19 cellular contexts compared by ENCODE assay signal in the genomic region with DNA sequence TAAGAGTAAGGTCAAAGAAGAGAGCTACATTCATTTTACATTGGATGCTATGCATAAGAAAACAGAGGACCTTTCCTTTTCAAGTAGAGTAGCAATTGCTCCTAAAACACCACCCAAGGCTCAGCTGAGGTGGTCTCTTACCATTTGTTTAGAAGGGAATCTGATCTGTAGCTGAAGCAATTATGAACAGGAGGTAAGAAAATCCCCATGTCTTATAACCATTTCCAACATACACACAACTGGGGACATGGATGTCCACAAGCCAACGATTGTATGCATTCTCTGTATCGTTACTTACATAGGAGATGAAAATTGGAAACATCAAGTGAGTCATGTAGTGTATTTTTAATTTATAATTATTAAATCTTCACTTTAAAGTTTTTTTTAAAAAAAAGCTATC.
DNase-seq lines count a peak whose midpoint lies in the region; ATAC-seq, FAIRE-seq and TF ChIP-seq lines count a peak whose summit lies in the region.
"Had no signal": no experiment of that assay in that cellular context is flagged by ENCODE, and none has a peak within 500 bp of the region (broad histone marks: within the 10 kb centered on the region; RNA-seq: fewer than 3 reads in every experiment).

No MANE protein-coding gene starts in this region.

- no peak for TF ChIP-seq POLR2A in GM12892 (IDR thresholded peaks at IDR 0.05; ENCODE audit: low read depth, low read length)

- H3K27me3 Mint-ChIP-seq in H9 (ENCODE audit: low read depth) (no peaks in the 10 kb centered on the region), mesothelial cell of epicardium (ENCODE audit: low read depth) (no peaks in the 10 kb centered on the region)
- H3K27me3 Mint-ChIP-seq in effector memory CD8-positive, alpha-beta T cell, result no peaks in the 10 kb centered on the region

- no CpG with 5 or more reads among the region's 2 CpGs for WGBS in H9 (ENCODE audit: extremely low coverage, insufficient read length, low lambda C conversion rate)

- H2BK15ac ChIP-seq in H9 (ENCODE audit: low read depth, low read length), result no peak overlapping the region

- H3K4me1 ChIP-seq in H9 (ENCODE audit: insufficient read depth, low read length) (peaks cover 2% of the 10 kb centered on the region; the same call in 1 of the 2 replicates), SJCRH30 (peaks cover 49% of the 10 kb centered on the region)

- H3K4me3 Mint-ChIP-seq in H9, result no peak overlapping the region
- no peak overlapping the region for H3K4me3 Mint-ChIP-seq in mesothelial cell of epicardium
- H3K4me3 Mint-ChIP-seq in effector memory CD8-positive, alpha-beta T cell, result no peak overlapping the region

- H3K36me3 Mint-ChIP-seq in H9 (ENCODE audit: insufficient read depth in 1 of 3, low read depth in 3 of 3) (no peaks in the 10 kb centered on the region; a peak in 1 of 7 replicates), mesothelial cell of epicardium (no peaks in the 10 kb centered on the region)
- H3K36me3 Mint-ChIP-seq in effector memory CD8-positive, alpha-beta T cell (ENCODE audit: insufficient read depth), result peaks cover 3% of the 10 kb centered on the region

- TF ChIP-seq CTCF in H9 (conservative IDR thresholded peaks at IDR 0.05) (no peak), mesothelial cell of epicardium (IDR thresholded peaks at IDR 0.05; ENCODE audit: unreplicated experiment) (no peak)

- H2BK20ac ChIP-seq in H9 (ENCODE audit: low read depth, low read length, poor library complexity, severe bottlenecking), result no peak overlapping the region

- H2BK120ac ChIP-seq in H9 (ENCODE audit: low read depth, low read length, poor library complexity, severe bottlenecking), result no peak overlapping the region

- H3K56ac ChIP-seq in H9 (ENCODE audit: insufficient read length, low read depth, low read length), result no peak overlapping the region

- H3K27ac Mint-ChIP-seq in H9 (peak overlapping the region in 2 of 3 experiments; percentile 27 to 79; a peak in 3 of 7 replicates), mesothelial cell of epicardium (peak overlapping the region; percentile 70)
- H3K27ac Mint-ChIP-seq in effector memory CD8-positive, alpha-beta T cell, result no peak overlapping the region

- H3K23ac ChIP-seq in H9 (ENCODE audit: insufficient read length, low read depth, low read length), result no peak overlapping the region

- H3K27ac ChIP-seq in H9 (ENCODE audit: insufficient read length, low read depth, low read length) (no peak overlapping the region), SJCRH30 (peak overlapping the region; percentile 48)

- H3K4me2 ChIP-seq in H9 (ENCODE audit: insufficient read depth, insufficient read length, low read length), result no peak overlapping the region

- no peak overlapping the region for H3K9ac ChIP-seq in H9 (ENCODE audit: extremely low read depth, insufficient read length, low read length)

- H3K23me2 ChIP-seq in H9 (ENCODE audit: insufficient read length, low read depth, low read length, poor library complexity, severe bottlenecking), result no peaks in the 10 kb centered on the region

- no peak overlapping the region for H4K5ac ChIP-seq in H9 (ENCODE audit: insufficient read length, low read depth, low read length)

- H2AFZ ChIP-seq in H9 (ENCODE audit: low read length), result no peak overlapping the region

- FAIRE-seq in GM12892 (lab: Jason Lieb, UNC), result peak; percentile 36

- H2AK5ac ChIP-seq in H9 (ENCODE audit: insufficient read length, low read length), result no peak overlapping the region

- no peak overlapping the region for H3K4ac ChIP-seq in H9 (ENCODE audit: low read depth, low read length)

- no peak overlapping the region for H2BK12ac ChIP-seq in H9 (ENCODE audit: insufficient read length, low read depth, low read length)

- no peak overlapping the region for H4K91ac ChIP-seq in H9 (ENCODE audit: insufficient read length, low read depth, low read length)

- H3K4me1 Mint-ChIP-seq in H9 (peaks cover 36 to 39% of the 10 kb centered on the region in 2 experiments), mesothelial cell of epicardium (peaks cover 52% of the 10 kb centered on the region)
- peaks cover 17 to 34% of the 10 kb centered on the region in 2 donors for H3K4me1 Mint-ChIP-seq in effector memory CD8-positive, alpha-beta T cell (ENCODE audit: low read depth in 2 of 2)

- H3K9me3 Mint-ChIP-seq in H9 (no peaks in the 10 kb centered on the region), mesothelial cell of epicardium (no peaks in the 10 kb centered on the region)
- no peaks in the 10 kb centered on the region for H3K9me3 Mint-ChIP-seq in effector memory CD8-positive, alpha-beta T cell

- no peak for ATAC-seq in HG03565 (IDR thresholded peaks at IDR 0.05; ENCODE audit: unreplicated experiment)
- no peak for ATAC-seq in effector memory CD8-positive, alpha-beta T cell (replicated peaks)
- ATAC-seq: Panc1 had no signal

- no peak overlapping the region for H3K14ac ChIP-seq in H9 (ENCODE audit: insufficient read depth, low read length)

- H3K18ac ChIP-seq in H9 (ENCODE audit: insufficient read length, low read depth, low read length), result no peak overlapping the region

- H3K79me1 ChIP-seq in H9 (ENCODE audit: insufficient read depth, low read depth, low read length, poor library complexity, severe bottlenecking), result no peaks in the 10 kb centered on the region

- H2BK5ac ChIP-seq in H9 (ENCODE audit: insufficient read length, low read length), result peak overlapping the region; percentile 29

- H3K79me2 ChIP-seq in H9 (ENCODE audit: insufficient read depth, low read length), result no peaks in the 10 kb centered on the region

- H4K20me1 ChIP-seq in H9 (ENCODE audit: control insufficient read depth, insufficient read depth, insufficient read length), result no peaks in the 10 kb centered on the region

- no peak for DNase-seq in GM12892 (ENCODE audit: insufficient read length)
- DNase-seq in H9, result no peak
- peak; percentile 11 to 62 for DNase-seq in SJCRH30
- no peak for DNase-seq in mesothelial cell of epicardium (ENCODE audit: low spot score in 2 of 2, unreplicated experiment in 2 of 2)
- DNase-seq in NCI-H446 treated with DMSO at 0.1 percent for 48 hours (lab: John Stamatoyannopoulos, UW), result no peak
- DNase-seq in effector memory CD8-positive, alpha-beta T cell, result no peak
- DNase-seq in activated T-cell treated with anti-CD3 and anti-CD28 coated beads, Interleukin-2, amount 50 U/mL, for 48 hours, result no peak
- DNase-seq: BE2C; DMS79; HCEC 1CT; Kasumi-1; NCI-H1417; NCI-H1694 treated with DMSO at 0.1 percent for 48 hours; NCI-H2081 treated with DMSO at 0.1 percent for 48 hours; NCI-H510A; NK-92 treated with Interleukin-12 subunit alpha and Interleukin-12 subunit beta, amount 100 ng/mL, for 24 hours; SW 1271 had no signal

- no peaks in the 10 kb centered on the region; the same call in 1 of the 2 replicates for H3K27me3 ChIP-seq in H9 (ENCODE audit: insufficient read depth, low read length)
- no peaks in the 10 kb centered on the region for H3K27me3 ChIP-seq in SJCRH30
- H3K27me3 ChIP-seq: BE2C had no signal

- H3K36me3 ChIP-seq in SJCRH30, result no peaks in the 10 kb centered on the region
- H3K36me3 ChIP-seq: BE2C had no signal

- H3K4me3 ChIP-seq in SJCRH30, result no peak overlapping the region

- H3K9me3 ChIP-seq in H9 (ENCODE audit: control insufficient read depth, low read depth, low read length) (no peaks in the 10 kb centered on the region), SJCRH30 (replicated peaks) (no peaks in the 10 kb centered on the region)
- H3K9me3 ChIP-seq: BE2C had no signal

- H3T11ph ChIP-seq in H9 (ENCODE audit: low read length), result no peak overlapping the region

- H4K8ac ChIP-seq in H9 (replicated peaks; ENCODE audit: insufficient read length, low read depth, low read length), result no peak overlapping the region

Comparison
In these comparisons a context has a peak if more than half of its experiments do, and no peak if none do; other contexts are left out.
1. DNase-seq: peak in SJCRH30 (2 of 2); none in GM12892 (single experiment), H9 (single experiment), mesothelial cell of epicardium (0 of 2), NCI-H446 treated with DMSO at 0.1 percent for 48 hours (single experiment), effector memory CD8-positive, alpha-beta T cell (0 of 3) and activated T-cell treated with anti-CD3 and anti-CD28 coated beads, Interleukin-2, amount 50 U/mL, for 48 hours (0 of 2).
2. H3K27ac Mint-ChIP-seq: peak in H9 (2 of 3) and mesothelial cell of epicardium (single experiment); none in effector memory CD8-positive, alpha-beta T cell (0 of 2).